In genomic region chr11:31500560-31500959, GRCh38 we compare ENCODE assay signal across 15 cellular contexts.
"Had no signal": no experiment of that assay in that cellular context is flagged by ENCODE, and none has a peak within 500 bp of the region (broad histone marks: within the 10 kb centered on the region; RNA-seq: fewer than 3 reads in every experiment).

No MANE protein-coding gene starts in this region.

- DNase-seq: activated naive CD4-positive, alpha-beta T cell treated with anti-CD3 and anti-CD28 coated beads, Interleukin-2, amount 50 U/mL, for 16 hours; activated T-cell treated with anti-CD3 and anti-CD28 coated beads, Interleukin-2, amount 50 U/mL, for 1 hour; adrenal gland; effector memory CD8-positive, alpha-beta T cell; gastrocnemius medialis; kidney; left ventricle myocardium superior; mesendoderm; posterior cingulate gyrus; small intestine; tibial artery; uterus had no signal

- H3K9me3 ChIP-seq: adrenal gland, gastrocnemius medialis, neutrophil, tibial artery, uterus had no signal

- H3K4me3 ChIP-seq: adrenal gland, gastrocnemius medialis, tibial artery, uterus had no signal

- H3K4me1 ChIP-seq: adrenal gland, tibial artery, uterus had no signal

- H3K27me3 ChIP-seq: adrenal gland, gastrocnemius medialis, neutrophil, tibial artery, uterus had no signal

- H3K36me3 ChIP-seq: adrenal gland, gastrocnemius medialis, neutrophil, uterus had no signal

- ATAC-seq: activated CD4-positive, CD25-positive, alpha-beta regulatory T cell treated with anti-CD3 and anti-CD28 coated beads, Interleukin-2, amount 50 U/mL, for 24 hours; effector memory CD8-positive, alpha-beta T cell; gastrocnemius medialis; left ventricle myocardium superior; stimulated activated effector memory CD8-positive, alpha-beta T cell treated with anti-CD3 and anti-CD28 coated beads, Interleukin-12 subunit alpha, Interleukin-12 subunit beta, amount 100 ng/mL, for 72 hours had no signal

- H3K27ac ChIP-seq: adrenal gland, gastrocnemius medialis, neutrophil, tibial artery, uterus had no signal
